ENCODE assay signal across 11 cellular contexts in the genomic region with DNA sequence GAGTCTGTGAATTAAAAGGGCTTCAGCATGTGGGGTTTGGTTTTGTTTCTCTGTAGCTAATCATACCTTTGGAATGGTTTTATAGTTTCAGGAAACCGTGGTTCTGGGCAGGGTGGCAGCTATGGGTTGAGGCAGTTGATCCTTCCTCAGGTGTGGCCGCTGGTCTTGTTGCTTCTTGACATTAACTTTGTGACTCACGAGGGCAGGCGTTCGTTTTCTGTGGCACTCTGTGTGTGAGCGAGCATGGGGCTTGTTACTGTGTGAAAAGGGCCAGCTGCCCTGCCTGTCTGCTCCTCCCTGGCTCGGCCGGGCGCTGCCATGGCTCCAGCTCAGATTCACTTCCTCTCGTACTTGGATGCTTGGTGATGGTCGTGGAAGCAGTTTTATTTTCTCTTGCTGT. TPM values are rescaled to one million over a fixed set of nuclear protein-coding genes. Genes with fewer than 3 reads are reported as not detected.
DNase-seq lines count a peak whose midpoint lies in the region; ATAC-seq lines count a peak whose summit lies in the region.
"Had no signal": no experiment of that assay in that cellular context is flagged by ENCODE, and none has a peak within 500 bp of the region (broad histone marks: within the 10 kb centered on the region; RNA-seq: fewer than 3 reads in every experiment).

No MANE protein-coding gene starts in this region.

- peak overlapping the region; percentile 23 for H3K27ac Mint-ChIP-seq in activated naive CD4-positive, alpha-beta T cell treated with anti-CD3 and anti-CD28 coated beads, Interleukin-2, amount 50 U/mL, for 24 hours
- H3K27ac Mint-ChIP-seq in activated T-helper 1 cell treated with anti-CD3 and anti-CD28 coated beads, Interleukin-12 subunit alpha, Interleukin-12 subunit beta, Interleukin-2, Interleukin-4 antibody, amounts not matched to agents 30 ng/mL and 10 ng/mL and 1 ng/mL, durations not matched to agents 14 hours and 24 hours and 36 hours = peak overlapping the region; percentile 77

- peak overlapping the region; percentile 41 for H3K27ac ChIP-seq in temporal lobe (ENCODE audit: low read depth, low read length)

- peak; percentile 81 for ATAC-seq in left colon

- peak overlapping the region; percentile 39 for H3K4me3 Mint-ChIP-seq in activated naive CD4-positive, alpha-beta T cell treated with anti-CD3 and anti-CD28 coated beads, Interleukin-2, amount 50 U/mL, for 24 hours
- no peak overlapping the region for H3K4me3 Mint-ChIP-seq in activated T-helper 1 cell treated with anti-CD3 and anti-CD28 coated beads, Interleukin-12 subunit alpha, Interleukin-12 subunit beta, Interleukin-2, Interleukin-4 antibody, amounts not matched to agents 30 ng/mL and 10 ng/mL and 1 ng/mL, durations not matched to agents 14 hours and 24 hours and 36 hours

- no peaks in the 10 kb centered on the region for H3K9me3 Mint-ChIP-seq in activated naive CD4-positive, alpha-beta T cell treated with anti-CD3 and anti-CD28 coated beads, Interleukin-2, amount 50 U/mL, for 24 hours
- peaks cover 1% of the 10 kb centered on the region for H3K9me3 Mint-ChIP-seq in activated T-helper 1 cell treated with anti-CD3 and anti-CD28 coated beads, Interleukin-12 subunit alpha, Interleukin-12 subunit beta, Interleukin-2, Interleukin-4 antibody, amounts not matched to agents 30 ng/mL and 10 ng/mL and 1 ng/mL, durations not matched to agents 14 hours and 24 hours and 36 hours

- no peaks in the 10 kb centered on the region for H3K27me3 Mint-ChIP-seq in activated naive CD4-positive, alpha-beta T cell treated with anti-CD3 and anti-CD28 coated beads, Interleukin-2, amount 50 U/mL, for 24 hours
- H3K27me3 Mint-ChIP-seq in activated T-helper 1 cell treated with anti-CD3 and anti-CD28 coated beads, Interleukin-12 subunit alpha, Interleukin-12 subunit beta, Interleukin-2, Interleukin-4 antibody, amounts not matched to agents 30 ng/mL and 10 ng/mL and 1 ng/mL, durations not matched to agents 14 hours and 24 hours and 36 hours (ENCODE audit: insufficient read depth) = no peaks in the 10 kb centered on the region

- DNase-seq in activated naive CD4-positive, alpha-beta T cell treated with anti-CD3 and anti-CD28 coated beads, Interleukin-2, amount 50 U/mL, for 16 hours = no peak
- no peak for DNase-seq in activated T-helper 1 cell treated with anti-CD3 and anti-CD28 coated beads, Interleukin-12 subunit alpha, Interleukin-12 subunit beta, Interleukin-2, Interleukin-4 antibody, amounts not matched to agents 30 ng/mL and 10 ng/mL and 1 ng/mL, durations not matched to agents 14 hours and 24 hours and 36 hours (ENCODE audit: low spot score)
- DNase-seq in left colon (peak; percentile 73 to 81), NCI-H1694 treated with DMSO at 0.1 percent for 48 hours (lab: John Stamatoyannopoulos, UW) (no peak), NCI-H1048 (lab: John Stamatoyannopoulos, UW) (no peak)
- no peak for DNase-seq in stimulated activated CD4-positive, alpha-beta T cell treated with anti-CD3 and anti-CD28 coated beads, Interleukin-15, amount 100 ng/mL, for 24 hours
- DNase-seq: activated CD4-positive, CD25-positive, alpha-beta regulatory T cell treated with anti-CD3 and anti-CD28 coated beads, Interleukin-2, amount 50 U/mL, for 72 hours; foreskin fibroblast; spleen had no signal

- H3K36me3 Mint-ChIP-seq in activated naive CD4-positive, alpha-beta T cell treated with anti-CD3 and anti-CD28 coated beads, Interleukin-2, amount 50 U/mL, for 24 hours = peaks cover 7% of the 10 kb centered on the region
- H3K36me3 Mint-ChIP-seq in activated T-helper 1 cell treated with anti-CD3 and anti-CD28 coated beads, Interleukin-12 subunit alpha, Interleukin-12 subunit beta, Interleukin-2, Interleukin-4 antibody, amounts not matched to agents 30 ng/mL and 10 ng/mL and 1 ng/mL, durations not matched to agents 14 hours and 24 hours and 36 hours (ENCODE audit: low read depth) = peaks cover 17% of the 10 kb centered on the region

- peaks cover 42% of the 10 kb centered on the region for H3K4me1 Mint-ChIP-seq in activated naive CD4-positive, alpha-beta T cell treated with anti-CD3 and anti-CD28 coated beads, Interleukin-2, amount 50 U/mL, for 24 hours
- H3K4me1 Mint-ChIP-seq in activated T-helper 1 cell treated with anti-CD3 and anti-CD28 coated beads, Interleukin-12 subunit alpha, Interleukin-12 subunit beta, Interleukin-2, Interleukin-4 antibody, amounts not matched to agents 30 ng/mL and 10 ng/mL and 1 ng/mL, durations not matched to agents 14 hours and 24 hours and 36 hours (ENCODE audit: low read depth) = peaks cover 29% of the 10 kb centered on the region

- intact Hi-C loops in activated T-helper 1 cell treated with anti-CD3 and anti-CD28 coated beads, Interleukin-12 subunit alpha, Interleukin-12 subunit beta, Interleukin-2, Interleukin-4 antibody, amounts not matched to agents 30 ng/mL and 10 ng/mL and 1 ng/mL, durations not matched to agents 14 hours and 24 hours and 36 hours (cut with micrococcal nuclease) = no loop called here
- intact Hi-C loops in left colon (cut with DNase I, micrococcal nuclease) = no loop called here

RNA-seq across cellular contexts. Expression of a gene that starts 16.2 kb away (rescaled TPM):
- total RNA-seq in activated T-helper 1 cell treated with anti-CD3 and anti-CD28 coated beads, Interleukin-12 subunit alpha, Interleukin-12 subunit beta, Interleukin-2, Interleukin-4 antibody, amounts not matched to agents 30 ng/mL and 10 ng/mL and 1 ng/mL, durations not matched to agents 14 hours and 24 hours and 36 hours = 47.5 and 48.2 TPM in 2 replicates
- total RNA-seq in left colon (10 to 100 TPM; 55.3 to 79.4 TPM), temporal lobe (75.7 TPM)

RNA-seq across cellular contexts. Expression of a gene that starts 45.0 kb away (rescaled TPM):
- 48.7 and 49.3 TPM in 2 replicates for total RNA-seq in activated T-helper 1 cell treated with anti-CD3 and anti-CD28 coated beads, Interleukin-12 subunit alpha, Interleukin-12 subunit beta, Interleukin-2, Interleukin-4 antibody, amounts not matched to agents 30 ng/mL and 10 ng/mL and 1 ng/mL, durations not matched to agents 14 hours and 24 hours and 36 hours
- total RNA-seq in left colon (10 to 100 TPM; 41.7 to 44.8 TPM), temporal lobe (17.5 TPM)

RNA-seq across cellular contexts. Expression of a gene that starts 46.1 kb away (rescaled TPM):
- 65.9 and 73.2 TPM in 2 replicates for total RNA-seq in activated T-helper 1 cell treated with anti-CD3 and anti-CD28 coated beads, Interleukin-12 subunit alpha, Interleukin-12 subunit beta, Interleukin-2, Interleukin-4 antibody, amounts not matched to agents 30 ng/mL and 10 ng/mL and 1 ng/mL, durations not matched to agents 14 hours and 24 hours and 36 hours
- total RNA-seq in left colon (10 to 100 TPM; 49.5 to 58.5 TPM), temporal lobe (22.6 TPM)

RNA-seq across cellular contexts. Expression of a gene that starts 49.9 kb away (rescaled TPM):
- not detected in 2 replicates for total RNA-seq in activated T-helper 1 cell treated with anti-CD3 and anti-CD28 coated beads, Interleukin-12 subunit alpha, Interleukin-12 subunit beta, Interleukin-2, Interleukin-4 antibody, amounts not matched to agents 30 ng/mL and 10 ng/mL and 1 ng/mL, durations not matched to agents 14 hours and 24 hours and 36 hours
- total RNA-seq in left colon = not detected
- total RNA-seq in temporal lobe = not detected
- total RNA-seq: spleen had no signal

RNA-seq across cellular contexts. Expression of a gene that starts 58.6 kb away (rescaled TPM):
- total RNA-seq in activated T-helper 1 cell treated with anti-CD3 and anti-CD28 coated beads, Interleukin-12 subunit alpha, Interleukin-12 subunit beta, Interleukin-2, Interleukin-4 antibody, amounts not matched to agents 30 ng/mL and 10 ng/mL and 1 ng/mL, durations not matched to agents 14 hours and 24 hours and 36 hours = 28.0 and 28.3 TPM in 2 replicates
- total RNA-seq in left colon (1 to 10 TPM; 1.3 to 2.9 TPM), temporal lobe (15.0 TPM)

Comparison
In these comparisons a context has a peak if more than half of its experiments do, and no peak if none do; other contexts are left out.
1. DNase-seq: peak in left colon (2 of 2); none in activated naive CD4-positive, alpha-beta T cell treated with anti-CD3 and anti-CD28 coated beads, Interleukin-2, amount 50 U/mL, for 16 hours (single experiment), activated T-helper 1 cell treated with anti-CD3 and anti-CD28 coated beads, Interleukin-12 subunit alpha, Interleukin-12 subunit beta, Interleukin-2, Interleukin-4 antibody, amounts not matched to agents 30 ng/mL and 10 ng/mL and 1 ng/mL, durations not matched to agents 14 hours and 24 hours and 36 hours (single experiment), NCI-H1694 treated with DMSO at 0.1 percent for 48 hours (single experiment), NCI-H1048 (single experiment) and stimulated activated CD4-positive, alpha-beta T cell treated with anti-CD3 and anti-CD28 coated beads, Interleukin-15, amount 100 ng/mL, for 24 hours (single experiment).